22 cellular contexts compared by ENCODE assay signal in the genomic region with DNA sequence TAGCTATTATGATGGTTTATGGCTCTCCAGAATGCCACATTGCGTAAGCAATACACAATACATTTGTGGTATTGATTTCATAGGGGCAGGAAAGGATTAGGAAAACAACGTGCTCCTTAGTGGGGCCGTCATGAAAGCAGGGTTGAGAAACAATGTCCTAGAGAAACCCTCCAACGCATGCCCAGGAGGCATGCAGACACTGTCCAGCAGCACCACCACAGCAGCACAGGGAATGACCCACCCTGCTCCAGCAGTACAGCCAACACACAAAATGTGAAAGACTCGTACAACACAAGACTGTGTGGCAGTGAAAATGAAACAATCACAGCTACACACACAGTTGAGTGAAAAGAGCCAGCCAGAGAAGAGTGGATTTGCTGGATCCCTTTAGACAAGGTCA.
A peak's percentile ranks its signal among the peaks of the same experiment; 100 is the strongest.
DNase-seq lines count a peak whose midpoint lies in the region; ATAC-seq, FAIRE-seq and TF ChIP-seq lines count a peak whose summit lies in the region.
"Had no signal": no experiment of that assay in that cellular context is flagged by ENCODE, and none has a peak within 500 bp of the region (broad histone marks: within the 10 kb centered on the region; RNA-seq: fewer than 3 reads in every experiment).

No MANE protein-coding gene starts in this region.

- no peak overlapping the region for H3K4me3 Mint-ChIP-seq in natural killer cell
- H3K4me3 Mint-ChIP-seq: CD4-positive, CD25-positive, alpha-beta regulatory T cell; CD8-positive, alpha-beta memory T cell; GM23338; HFFc6 had no signal

- no peaks in the 10 kb centered on the region for H3K9me3 Mint-ChIP-seq in natural killer cell
- H3K9me3 Mint-ChIP-seq: GM23338 had no signal

- no peak overlapping the region for H3K27ac ChIP-seq in spleen

- 38 to 66% (median 54%) methylated on average over 5 of the region's 5 CpGs for WGBS in spleen, 5 donors

- no peak for TF ChIP-seq CTCF in spleen (IDR thresholded peaks at IDR 0.05 in 8 of 11, conservative IDR thresholded peaks at IDR 0.05 in 3 of 11)
- no peak for TF ChIP-seq CTCF in natural killer cell (IDR thresholded peaks at IDR 0.05)

- peak; percentile 42 for FAIRE-seq in HTR-8/SVneo (lab: Jason Lieb, UNC)
- FAIRE-seq: A204.1, G401.6, GM12891, H54 had no signal

- DNase-seq in H7, result peak; percentile 6
- no peak for DNase-seq in HTR-8/SVneo (ENCODE audit: insufficient read length, low spot score)
- peak; percentile 26 for DNase-seq in mesenteric fat pad (ENCODE audit: low spot score)
- peak; percentile 20 for DNase-seq in spleen
- DNase-seq in natural killer cell, result no peak
- no peak for DNase-seq in NCI-H1436 (lab: John Stamatoyannopoulos, UW)
- DNase-seq: ACHN; BE2C; C1 segment of cervical spinal cord; CD4-positive, CD25-positive, alpha-beta regulatory T cell; CD8-positive, alpha-beta memory T cell; COR-L47; DMS 273 treated with DMSO at 0.1 percent for 48 hours; DMS53; HFFc6 had no signal

- ATAC-seq in natural killer cell, result no peak
- ATAC-seq in HG03139 (IDR thresholded peaks at IDR 0.05; ENCODE audit: unreplicated experiment), result no peak
- ATAC-seq: GM23338, HCT116 had no signal

- H3K27me3 Mint-ChIP-seq in natural killer cell (ENCODE audit: low read depth in 2 of 2), result peaks cover 11 to 41% of the 10 kb centered on the region in 2 donors

- no peak for TF ChIP-seq POLR2A in spleen (IDR thresholded peaks at IDR 0.05)

- H3K4me3 ChIP-seq in H7 (ENCODE audit: insufficient read depth, low read depth, low read length) (no peak overlapping the region), spleen (no peak overlapping the region)
- H3K4me3 ChIP-seq: GM23338 had no signal

- peaks cover 0 to 14% (median 9%) of the 10 kb centered on the region in 8 donors for H3K9me3 ChIP-seq in spleen
- H3K9me3 ChIP-seq: BE2C had no signal

- H3K36me3 Mint-ChIP-seq in natural killer cell, result no peaks in the 10 kb centered on the region
- H3K36me3 Mint-ChIP-seq: CD4-positive, CD25-positive, alpha-beta regulatory T cell had no signal

- no peaks in the 10 kb centered on the region for H3K4me1 Mint-ChIP-seq in natural killer cell
- H3K4me1 Mint-ChIP-seq: CD4-positive, CD25-positive, alpha-beta regulatory T cell; CD8-positive, alpha-beta memory T cell; GM23338 had no signal

- intact Hi-C loops in spleen (cut with DNase I; ENCODE audit: low total_unique reads), result no loop called here
- intact Hi-C loops in natural killer cell (cut with micrococcal nuclease), result no loop called here

- no peaks in the 10 kb centered on the region for H3K27me3 ChIP-seq in H7 (ENCODE audit: control insufficient read depth, insufficient read depth, low read length)
- peaks cover 0 to 24% (median 0%) of the 10 kb centered on the region in 7 donors for H3K27me3 ChIP-seq in spleen (replicated peaks in 1 of 7)
- H3K27me3 ChIP-seq: BE2C had no signal

- no peaks in the 10 kb centered on the region for H3K4me1 ChIP-seq in spleen
- H3K4me1 ChIP-seq: BE2C had no signal

- no peak overlapping the region for H3K27ac Mint-ChIP-seq in natural killer cell
- H3K27ac Mint-ChIP-seq: CD4-positive, CD25-positive, alpha-beta regulatory T cell; CD8-positive, alpha-beta memory T cell; GM23338; HFFc6 had no signal

- H3K36me3 ChIP-seq in H7 (replicated peaks; ENCODE audit: control insufficient read depth, insufficient read depth, low read length) (no peaks in the 10 kb centered on the region), spleen (no peaks in the 10 kb centered on the region)
- H3K36me3 ChIP-seq: BE2C had no signal

Comparison
In these comparisons a context has a peak if more than half of its experiments do, and no peak if none do; other contexts are left out.
1. DNase-seq: peak in H7 (single experiment), mesenteric fat pad (single experiment) and spleen (single experiment); none in HTR-8/SVneo (single experiment), natural killer cell (single experiment) and NCI-H1436 (single experiment).